Comparison of ENCODE assay signal across 9 cellular contexts in the genomic region with DNA sequence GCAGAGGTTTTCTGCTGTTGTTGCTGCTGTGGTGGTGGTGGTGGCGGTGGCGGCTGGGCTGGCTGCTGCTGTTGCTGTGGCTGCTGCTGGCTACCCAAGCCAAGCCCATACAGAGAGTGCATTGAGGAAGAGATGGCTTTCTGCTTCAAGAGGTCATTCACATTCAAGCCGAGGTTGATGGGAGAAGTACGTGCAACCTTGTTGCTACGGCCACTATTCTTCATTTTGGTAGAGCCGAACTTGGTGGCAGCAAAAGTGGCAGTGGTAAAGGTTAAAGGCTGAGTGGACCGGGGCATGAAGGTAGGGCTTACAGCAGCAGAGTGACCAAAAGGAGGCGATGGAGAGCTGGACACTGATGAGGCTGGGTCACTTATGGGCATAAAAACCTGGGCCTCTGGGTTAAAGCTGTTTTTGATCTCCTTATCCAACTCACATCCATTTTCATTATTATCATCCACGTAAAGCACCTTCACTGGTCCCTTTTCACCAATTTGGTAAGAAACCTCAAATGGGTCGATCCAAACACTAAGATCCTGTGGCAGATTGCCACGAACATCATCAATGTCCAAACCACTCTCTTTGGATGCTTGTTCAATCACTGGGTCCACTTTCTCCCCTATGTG. TPM values are rescaled to one million over a fixed set of nuclear protein-coding genes. Genes with fewer than 3 reads are reported as not detected.
DNase-seq lines count a peak whose midpoint lies in the region; ATAC-seq and TF ChIP-seq lines count a peak whose summit lies in the region.
"Had no signal": no experiment of that assay in that cellular context is flagged by ENCODE, and none has a peak within 500 bp of the region (broad histone marks: within the 10 kb centered on the region; RNA-seq: fewer than 3 reads in every experiment).

No MANE protein-coding gene starts in this region.

- TF ChIP-seq CTCF in KMS-11 (conservative IDR thresholded peaks at IDR 0.05; ENCODE audit: low read depth, low read length) (peak; percentile 58), ovary (IDR thresholded peaks at IDR 0.05) (no peak)

- H3K27me3 Mint-ChIP-seq in activated T-cell treated with anti-CD3 and anti-CD28 coated beads, Interleukin-2, amount 50 U/mL, for 72 hours (ENCODE audit: low read depth) = no peaks in the 10 kb centered on the region

- H3K4me3 ChIP-seq in KMS-11 (IDR thresholded peaks at IDR 0.05; ENCODE audit: insufficient read depth, low read depth, low read length) = no peak overlapping the region
- no peak overlapping the region for H3K4me3 ChIP-seq in ovary

- peak overlapping the region; percentile 61 for H3K4me2 ChIP-seq in KMS-11

- H3K36me3 Mint-ChIP-seq in activated T-cell treated with anti-CD3 and anti-CD28 coated beads, Interleukin-2, amount 50 U/mL, for 72 hours (ENCODE audit: insufficient read depth in 2 of 2) = peaks cover 15 to 21% of the 10 kb centered on the region in 2 donors

- H3K9ac ChIP-seq in KMS-11 = no peak overlapping the region

- 79 to 87% (median 86%) methylated on average over 11 of the region's 11 CpGs for WGBS in ovary, 3 donors

- peaks cover 36% of the 10 kb centered on the region for H3K79me2 ChIP-seq in KMS-11 (ENCODE audit: insufficient read depth, low read depth)

- H3K4me1 Mint-ChIP-seq in activated T-cell treated with anti-CD3 and anti-CD28 coated beads, Interleukin-2, amount 50 U/mL, for 72 hours (ENCODE audit: low read depth) = peaks cover 51% of the 10 kb centered on the region

- no peak overlapping the region for H2AFZ ChIP-seq in KMS-11 (ENCODE audit: low read depth)

- no peak for TF ChIP-seq POLR2A in ovary (IDR thresholded peaks at IDR 0.05)

- H3K4me1 ChIP-seq in KMS-11 (ENCODE audit: low read depth, poor library complexity, severe bottlenecking) (peaks cover 29% of the 10 kb centered on the region), ovary (ENCODE audit: insufficient read depth) (peaks cover 2% of the 10 kb centered on the region)

- intact Hi-C loops in ovary (cut with DNase I) = no loop called here

- peak overlapping the region; percentile 99 for H3K27ac Mint-ChIP-seq in activated T-cell treated with anti-CD3 and anti-CD28 coated beads, Interleukin-2, amount 50 U/mL, for 72 hours

- H3K27ac ChIP-seq in KMS-11 = no peak overlapping the region
- no peak overlapping the region for H3K27ac ChIP-seq in ovary

- H3K9me3 Mint-ChIP-seq in activated T-cell treated with anti-CD3 and anti-CD28 coated beads, Interleukin-2, amount 50 U/mL, for 72 hours = no peaks in the 10 kb centered on the region

- no peak for TF ChIP-seq EP300 in ovary (IDR thresholded peaks at IDR 0.05)

- peak overlapping the region; percentile 98 to 99 for H3K4me3 Mint-ChIP-seq in activated T-cell treated with anti-CD3 and anti-CD28 coated beads, Interleukin-2, amount 50 U/mL, for 72 hours

- H3K36me3 ChIP-seq in KMS-11 (ENCODE audit: insufficient read depth) (peaks cover 9% of the 10 kb centered on the region; the same call in 1 of the 2 replicates), ovary (no peaks in the 10 kb centered on the region)

- no peaks in the 10 kb centered on the region for H3K9me3 ChIP-seq in ovary

- DNase-seq in DMS53 (lab: John Stamatoyannopoulos, UW) = peak; percentile 73
- DNase-seq in activated T-cell treated with anti-CD3 and anti-CD28 coated beads, Interleukin-2, amount 50 U/mL, for 72 hours = peak; percentile 61 to 64
- DNase-seq in glomerular visceral epithelial cell (ENCODE audit: extremely low spot score) = peak; percentile 42
- peak; percentile 76 for DNase-seq in putamen (ENCODE audit: low spot score)
- no peak for DNase-seq in activated CD8-positive, alpha-beta memory T cell treated with anti-CD3 and anti-CD28 coated beads, Interleukin-2, amount 50 U/mL, for 48 hours
- no peak for DNase-seq in GM03348 (ENCODE audit: low spot score)
- DNase-seq in ovary = no peak

- no peak for ATAC-seq in activated T-cell treated with anti-CD3 and anti-CD28 coated beads, Interleukin-2, amount 50 U/mL, for 72 hours (replicated peaks in 1 of 2)

- H3K27me3 ChIP-seq in KMS-11 (ENCODE audit: insufficient read depth, low read depth) (no peaks in the 10 kb centered on the region), ovary (no peaks in the 10 kb centered on the region)

- H4K20me1 ChIP-seq in KMS-11 (ENCODE audit: insufficient read depth) = no peaks in the 10 kb centered on the region

RNA-seq across cellular contexts. Expression of gene TOB1, which starts 2.8 kb away (rescaled TPM):
- 10 to 100 TPM; 57.3 to 68.9 TPM for total RNA-seq in activated T-cell treated with anti-CD3 and anti-CD28 coated beads, Interleukin-2, amount 50 U/mL, for 72 hours
- 100 to 1,000 TPM in 1 of 7 donors, 10 to 100 TPM in 6; 28.6 to 150 (median 79.2) TPM for total RNA-seq in ovary
- 10 to 100 TPM; 19.6 to 49.3 TPM for polyA plus RNA-seq in ovary

RNA-seq across cellular contexts. Expression of gene WFIKKN2, which starts 27.9 kb away (rescaled TPM):
- total RNA-seq in activated T-cell treated with anti-CD3 and anti-CD28 coated beads, Interleukin-2, amount 50 U/mL, for 72 hours = not detected
- 100 to 1,000 TPM in 4 of 7 donors, 10 to 100 TPM in 3; 29.8 to 178 (median 107) TPM for total RNA-seq in ovary
- polyA plus RNA-seq in ovary = 10 to 100 TPM; 20.9 to 71.5 TPM
- total RNA-seq: activated CD8-positive, alpha-beta memory T cell treated with anti-CD3 and anti-CD28 coated beads for 36 hours had no signal

Comparison
In these comparisons a context has a peak if more than half of its experiments do, and no peak if none do; other contexts are left out.
1. DNase-seq: peak in DMS53 (single experiment), activated T-cell treated with anti-CD3 and anti-CD28 coated beads, Interleukin-2, amount 50 U/mL, for 72 hours (2 of 2), glomerular visceral epithelial cell (single experiment) and putamen (single experiment); none in activated CD8-positive, alpha-beta memory T cell treated with anti-CD3 and anti-CD28 coated beads, Interleukin-2, amount 50 U/mL, for 48 hours (single experiment), GM03348 (single experiment) and ovary (0 of 5).
2. RNA of gene WFIKKN2, which starts 27.9 kb away (total RNA-seq): 29.8 to 178 TPM in ovary; not detected in activated T-cell treated with anti-CD3 and anti-CD28 coated beads, Interleukin-2, amount 50 U/mL, for 72 hours; every median in the first group is over 10 times any median in the second.